In genomic region chr4:148376151-148376550, GRCh38 we compare ENCODE assay signal across 8 cellular contexts.
DNase-seq lines count a peak whose midpoint lies in the region; ATAC-seq, FAIRE-seq and TF ChIP-seq lines count a peak whose summit lies in the region.
"Had no signal": no experiment of that assay in that cellular context is flagged by ENCODE, and none has a peak within 500 bp of the region (broad histone marks: within the 10 kb centered on the region; RNA-seq: fewer than 3 reads in every experiment).

No MANE protein-coding gene starts in this region.

- FAIRE-seq in urothelium cell line (lab: Jason Lieb, UNC) = no peak

- peaks cover 10% of the 10 kb centered on the region for H3K4me1 Mint-ChIP-seq in brain

- peak overlapping the region; percentile 18 to 89 (median 73) for H3K27ac Mint-ChIP-seq in brain

- no peaks in the 10 kb centered on the region for H3K36me3 Mint-ChIP-seq in brain

- TF ChIP-seq CTCF in brain (conservative IDR thresholded peaks at IDR 0.05) = no peak

- peak overlapping the region; percentile 10 to 69 (median 49) for H3K4me3 Mint-ChIP-seq in brain

- H3K27me3 Mint-ChIP-seq in brain = no peaks in the 10 kb centered on the region

- H3K9me3 Mint-ChIP-seq in brain = peaks cover 0 to 17% (median 7%) of the 10 kb centered on the region in 5 experiments

- ATAC-seq in left lobe of liver (peak; percentile 29), GM18858 (IDR thresholded peaks at IDR 0.05; ENCODE audit: unreplicated experiment) (no peak)
- ATAC-seq: Panc1 had no signal

- DNase-seq in EL = peak; percentile 1
- peak; percentile 77 for DNase-seq in NCI-H2029 (lab: John Stamatoyannopoulos, UW)
- no peak for DNase-seq in left lobe of liver (ENCODE audit: low spot score)
- peak; percentile 59 for DNase-seq in urothelium cell line (ENCODE audit: low spot score)
- no peak for DNase-seq in stimulated activated CD4-positive, alpha-beta T cell treated with anti-CD3 and anti-CD28 coated beads, Interleukin-2, amount 100 ng/mL, for 24 hours

Comparison
In these comparisons a context has a peak if more than half of its experiments do, and no peak if none do; other contexts are left out.
1. DNase-seq: peak in EL (single experiment), NCI-H2029 (single experiment) and urothelium cell line (single experiment); none in left lobe of liver (single experiment) and stimulated activated CD4-positive, alpha-beta T cell treated with anti-CD3 and anti-CD28 coated beads, Interleukin-2, amount 100 ng/mL, for 24 hours (0 of 2).